Comparison of ENCODE assay signal across 9 cellular contexts in the genomic region with DNA sequence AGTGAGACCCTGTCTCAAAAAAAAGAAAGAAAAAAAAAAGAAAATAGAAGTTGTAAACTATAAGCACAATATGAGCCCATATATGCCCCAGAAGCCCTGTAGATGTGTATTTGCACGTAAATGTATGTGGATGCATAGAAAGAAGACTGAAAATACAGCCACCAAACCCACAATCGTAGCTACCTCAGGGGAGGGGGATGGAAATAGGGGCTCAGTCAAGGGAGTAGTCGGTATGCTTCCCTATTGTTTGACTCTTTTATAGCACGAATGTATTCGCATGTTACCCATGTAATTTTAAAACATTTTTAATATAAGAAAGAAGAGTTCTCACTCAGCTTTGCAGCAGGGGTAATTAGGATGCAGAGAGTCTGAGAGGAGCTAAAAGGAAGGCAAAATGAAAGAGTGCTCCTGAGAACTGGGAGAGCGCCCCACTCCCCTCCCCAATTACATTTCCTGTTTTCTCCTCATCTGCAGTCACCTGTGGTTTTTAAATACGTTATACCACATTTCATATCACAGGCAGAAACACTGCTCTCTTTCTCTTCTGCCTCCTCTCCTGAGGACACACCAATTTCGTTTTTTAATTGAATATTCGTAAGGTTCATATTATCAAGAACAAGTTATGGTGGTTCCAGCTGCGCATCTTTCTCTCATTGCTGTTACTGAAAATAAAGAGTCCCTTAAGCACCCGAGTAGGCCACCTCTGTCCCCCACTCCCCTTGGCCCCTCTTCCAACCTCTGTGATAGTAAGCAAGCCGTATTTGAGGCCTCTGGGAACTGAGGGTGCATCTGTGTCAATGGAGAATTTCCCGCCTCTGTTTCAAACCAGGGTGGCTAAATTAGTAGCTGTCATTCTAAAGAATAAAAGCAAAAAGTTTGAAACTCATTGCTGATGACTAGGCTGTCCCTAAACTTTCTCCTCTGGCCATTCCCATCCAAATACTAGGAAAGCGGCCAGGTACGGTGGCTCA. TPM values are rescaled to one million over a fixed set of nuclear protein-coding genes. Genes with fewer than 3 reads are reported as not detected.
DNase-seq lines count a peak whose midpoint lies in the region; ATAC-seq and TF ChIP-seq lines count a peak whose summit lies in the region.
"Had no signal": no experiment of that assay in that cellular context is flagged by ENCODE, and none has a peak within 500 bp of the region (broad histone marks: within the 10 kb centered on the region; RNA-seq: fewer than 3 reads in every experiment).

No MANE protein-coding gene starts in this region.

- peaks cover 3% of the 10 kb centered on the region for H3K79me1 ChIP-seq in H9 (ENCODE audit: insufficient read depth, low read depth, low read length, poor library complexity, severe bottlenecking)

- peak overlapping the region; percentile 72 for H3K4me3 Mint-ChIP-seq in activated naive CD8-positive, alpha-beta T cell treated with anti-CD3 and anti-CD28 coated beads for 36 hours
- peak overlapping the region in 1 of 2 experiments; percentile 22; a peak in 2 of 5 replicates for H3K4me3 Mint-ChIP-seq in H9

- no peak overlapping the region for H2BK20ac ChIP-seq in H9 (ENCODE audit: low read depth, low read length, poor library complexity, severe bottlenecking)

- in situ Hi-C loops in KBM-7 (cut with MboI; ENCODE audit: low pct_unique_long_range_greater_than_20kb, low sequenced_read_pairs) = no loop called here

- no peak overlapping the region for H4K91ac ChIP-seq in H9 (ENCODE audit: insufficient read length, low read depth, low read length)

- H4K5ac ChIP-seq in H9 (ENCODE audit: insufficient read length, low read depth, low read length) = no peak overlapping the region

- H3K9ac ChIP-seq in BLaER1 = peak overlapping the region; percentile 75
- H3K9ac ChIP-seq in H9 (ENCODE audit: extremely low read depth, insufficient read length, low read length) = no peak overlapping the region

- H3K27ac ChIP-seq in BLaER1 = peak overlapping the region; percentile 92
- no peak overlapping the region for H3K27ac ChIP-seq in right cardiac atrium (ENCODE audit: low read length)
- no peak overlapping the region for H3K27ac ChIP-seq in H9 (ENCODE audit: insufficient read length, low read depth, low read length)

- no peak overlapping the region for H3K23ac ChIP-seq in H9 (ENCODE audit: insufficient read length, low read depth, low read length)

- H3K36me3 Mint-ChIP-seq in activated naive CD8-positive, alpha-beta T cell treated with anti-CD3 and anti-CD28 coated beads for 36 hours = peaks cover 44% of the 10 kb centered on the region
- peaks cover 2 to 6% (median 3%) of the 10 kb centered on the region in 3 experiments; a peak in 3 of 7 replicates for H3K36me3 Mint-ChIP-seq in H9 (ENCODE audit: insufficient read depth in 1 of 3, low read depth in 3 of 3)

- H2AK5ac ChIP-seq in H9 (ENCODE audit: insufficient read length, low read length) = no peak overlapping the region

- no peaks in the 10 kb centered on the region for H3K36me3 ChIP-seq in BLaER1

- DNase-seq in KBM-7 (peak; percentile 88), right cardiac atrium (no peak), H9 (no peak), Right ventricle myocardium inferior (ENCODE audit: missing footprints) (no peak)
- no peak for DNase-seq in activated naive CD8-positive, alpha-beta T cell treated with anti-CD3 and anti-CD28 coated beads for 36 hours
- DNase-seq: HCEC 1CT had no signal

- no peaks in the 10 kb centered on the region for H3K27me3 Mint-ChIP-seq in activated naive CD8-positive, alpha-beta T cell treated with anti-CD3 and anti-CD28 coated beads for 36 hours
- no peaks in the 10 kb centered on the region for H3K27me3 Mint-ChIP-seq in H9 (ENCODE audit: low read depth)

- ATAC-seq in GM18870 (IDR thresholded peaks at IDR 0.05; ENCODE audit: unreplicated experiment) (peak; percentile 28), right cardiac atrium (no peak), HG03039 (IDR thresholded peaks at IDR 0.05; ENCODE audit: unreplicated experiment) (no peak), Right ventricle myocardium inferior (no peak)

- H3K27ac Mint-ChIP-seq in activated naive CD8-positive, alpha-beta T cell treated with anti-CD3 and anti-CD28 coated beads for 36 hours = peak overlapping the region; percentile 95
- H3K27ac Mint-ChIP-seq in H9 = peak overlapping the region in 1 of 3 experiments; percentile 86; a peak in 2 of 7 replicates

- intact Hi-C loops in right cardiac atrium (cut with DNase I) (no loop called here), Right ventricle myocardium inferior (cut with DNase I) (no loop called here)

- H2BK5ac ChIP-seq in H9 (ENCODE audit: insufficient read length, low read length) = no peak overlapping the region

- H2BK12ac ChIP-seq in H9 (ENCODE audit: insufficient read length, low read depth, low read length) = no peak overlapping the region

- H3K4me2 ChIP-seq in BLaER1 (peak overlapping the region; percentile 78), H9 (ENCODE audit: insufficient read depth, insufficient read length, low read length) (no peak overlapping the region)

- H3K4me1 Mint-ChIP-seq in activated naive CD8-positive, alpha-beta T cell treated with anti-CD3 and anti-CD28 coated beads for 36 hours = peaks cover 46% of the 10 kb centered on the region
- H3K4me1 Mint-ChIP-seq in H9 = peaks cover 18 to 24% of the 10 kb centered on the region in 2 experiments

- H3K9me3 Mint-ChIP-seq in activated naive CD8-positive, alpha-beta T cell treated with anti-CD3 and anti-CD28 coated beads for 36 hours = no peaks in the 10 kb centered on the region
- peaks cover 59 to 61% of the 10 kb centered on the region in 2 experiments for H3K9me3 Mint-ChIP-seq in H9

- TF ChIP-seq CTCF in H9 (conservative IDR thresholded peaks at IDR 0.05) = no peak

- no peak overlapping the region for H2BK15ac ChIP-seq in H9 (ENCODE audit: low read depth, low read length)

- no peaks in the 10 kb centered on the region for H3K27me3 ChIP-seq in BLaER1
- no peaks in the 10 kb centered on the region for H3K27me3 ChIP-seq in right cardiac atrium (ENCODE audit: control insufficient read depth, insufficient read depth)
- H3K27me3 ChIP-seq in H9 (ENCODE audit: insufficient read depth, low read length) = no peaks in the 10 kb centered on the region

- H3K23me2 ChIP-seq in H9 (ENCODE audit: insufficient read length, low read depth, low read length, poor library complexity, severe bottlenecking) = no peaks in the 10 kb centered on the region

- H4K20me1 ChIP-seq in BLaER1 = no peaks in the 10 kb centered on the region
- H4K20me1 ChIP-seq in H9 (ENCODE audit: control insufficient read depth, insufficient read depth, insufficient read length) = no peaks in the 10 kb centered on the region

- no peak overlapping the region for H2BK120ac ChIP-seq in H9 (ENCODE audit: low read depth, low read length, poor library complexity, severe bottlenecking)

- 86% methylated on average over 15 of the region's 15 CpGs for WGBS in right cardiac atrium
- whole genome bisulfite sequencing in H9 (ENCODE audit: extremely low coverage, insufficient read length, low lambda C conversion rate) = no CpG with 5 or more reads among the region's 15 CpGs

- H2AFZ ChIP-seq in H9 (ENCODE audit: low read length) = no peak overlapping the region

- H3K9me3 ChIP-seq in BLaER1 = no peaks in the 10 kb centered on the region
- H3K9me3 ChIP-seq in right cardiac atrium (ENCODE audit: control insufficient read depth, low read length) = no peaks in the 10 kb centered on the region
- peaks cover 12% of the 10 kb centered on the region for H3K9me3 ChIP-seq in H9 (ENCODE audit: control insufficient read depth, low read depth, low read length)

- no peak overlapping the region for H3T11ph ChIP-seq in H9 (ENCODE audit: low read length)

- no peak overlapping the region for H3K4ac ChIP-seq in H9 (ENCODE audit: low read depth, low read length)

- H3K14ac ChIP-seq in H9 (ENCODE audit: insufficient read depth, low read length) = no peak overlapping the region

- H3K4me1 ChIP-seq in BLaER1 = peaks cover 100% of the 10 kb centered on the region
- peaks cover 7% of the 10 kb centered on the region for H3K4me1 ChIP-seq in right cardiac atrium (ENCODE audit: control insufficient read depth, insufficient read depth, low read length)
- H3K4me1 ChIP-seq in H9 (ENCODE audit: insufficient read depth, low read length) = no peaks in the 10 kb centered on the region; the same call in 1 of the 2 replicates

- H4K8ac ChIP-seq in H9 (replicated peaks; ENCODE audit: insufficient read length, low read depth, low read length) = no peak overlapping the region

- H3K56ac ChIP-seq in H9 (ENCODE audit: insufficient read length, low read depth, low read length) = no peak overlapping the region

- H3K4me3 ChIP-seq in BLaER1 = peak overlapping the region; percentile 56
- H3K4me3 ChIP-seq in right cardiac atrium (ENCODE audit: low read length) = no peak overlapping the region

- H3K79me2 ChIP-seq in H9 (ENCODE audit: insufficient read depth, low read length) = no peaks in the 10 kb centered on the region

- no peak overlapping the region for H3K18ac ChIP-seq in H9 (ENCODE audit: insufficient read length, low read depth, low read length)

RNA-seq across cellular contexts. Expression of a gene that starts 10.7 kb away (rescaled TPM):
- total RNA-seq in activated naive CD8-positive, alpha-beta T cell treated with anti-CD3 and anti-CD28 coated beads for 36 hours = 100 to 1,000 TPM; 187 to 202 TPM
- total RNA-seq in right cardiac atrium (10 to 100 TPM; 13.9 to 30.4 (median 16.8) TPM), H9 (2021) (22.9 and 23.1 TPM in 2 replicates), Right ventricle myocardium inferior (10.1 TPM)
- polyA plus RNA-seq in right cardiac atrium = 5.7 TPM
